In genomic region chr3:194777729-194778128, GRCh38 we compare ENCODE assay signal across 22 cellular contexts.
DNase-seq lines count a peak whose midpoint lies in the region; ATAC-seq and TF ChIP-seq lines count a peak whose summit lies in the region.
"Had no signal": no experiment of that assay in that cellular context is flagged by ENCODE, and none has a peak within 500 bp of the region (broad histone marks: within the 10 kb centered on the region; RNA-seq: fewer than 3 reads in every experiment).

No MANE protein-coding gene starts in this region.

- peaks cover 14% of the 10 kb centered on the region for H3K9me2 ChIP-seq in GM23338 (ENCODE audit: insufficient read depth)
- H3K9me2 ChIP-seq in OCI-LY7 (ENCODE audit: insufficient read depth, low read length): no peaks in the 10 kb centered on the region

- POLR2A ChIA-PET in OCI-LY7 (lab: Charles Lee): no interaction called here

- H3F3A ChIP-seq in GM23338 (replicated peaks; ENCODE audit: low read depth): no peaks in the 10 kb centered on the region

- no peak overlapping the region for H3K27ac ChIP-seq in BLaER1
- no peak overlapping the region for H3K27ac ChIP-seq in GM23338 (ENCODE audit: low read depth)
- H3K27ac ChIP-seq in OCI-LY7 (ENCODE audit: low read depth, low read length, poor library complexity, severe bottlenecking): no peak overlapping the region
- H3K27ac ChIP-seq: A549 had no signal

- H3K27me3 ChIP-seq in BLaER1: no peaks in the 10 kb centered on the region
- H3K27me3 ChIP-seq in GM23338 (ENCODE audit: insufficient read depth): no peaks in the 10 kb centered on the region

- BruUV-seq in OCI-LY7 (replicated peaks; lab: Mats Ljungman, UMichigan): no TSS peak

- H4K20me1 ChIP-seq in BLaER1 (no peaks in the 10 kb centered on the region), GM23338 (replicated peaks; ENCODE audit: insufficient read depth) (no peaks in the 10 kb centered on the region), OCI-LY7 (ENCODE audit: insufficient read depth, low read length) (no peaks in the 10 kb centered on the region)

- no peak overlapping the region for H2AFZ ChIP-seq in GM23338
- no peak overlapping the region for H2AFZ ChIP-seq in OCI-LY7 (ENCODE audit: low read length)

- H3K4me1 ChIP-seq in BLaER1: peaks cover 14% of the 10 kb centered on the region
- H3K4me1 ChIP-seq in GM23338 (ENCODE audit: insufficient read depth): no peaks in the 10 kb centered on the region
- peaks cover 27% of the 10 kb centered on the region for H3K4me1 ChIP-seq in OCI-LY7 (ENCODE audit: insufficient read depth, low read length, poor library complexity, severe bottlenecking)

- intact Hi-C loops in OCI-LY7 (cut with micrococcal nuclease; ENCODE audit: unreplicated experiment): no loop called here

- H3K27ac Mint-ChIP-seq in GM23338: no peak overlapping the region
- no peak overlapping the region for H3K27ac Mint-ChIP-seq in progenitor cell of endocrine pancreas
- H3K27ac Mint-ChIP-seq: CD8-positive, alpha-beta memory T cell had no signal

- no peaks in the 10 kb centered on the region for H3K79me2 ChIP-seq in GM23338 (replicated peaks; ENCODE audit: insufficient read depth)
- no peaks in the 10 kb centered on the region for H3K79me2 ChIP-seq in OCI-LY7 (ENCODE audit: insufficient read depth, low read depth, low read length)

- DNase-seq in GM23338 (ENCODE audit: low spot score): peak; percentile 17
- peak; percentile 45 for DNase-seq in OCI-LY7 (ENCODE audit: low spot score)
- peak; percentile 31 for DNase-seq in islet precursor cell
- no peak for DNase-seq in progenitor cell of endocrine pancreas (ENCODE audit: low spot score, unreplicated experiment)
- DNase-seq in Kasumi-1 (lab: John Stamatoyannopoulos, UW): no peak
- no peak for DNase-seq in A172 (ENCODE audit: low spot score)
- no peak for DNase-seq in HPDE6-E6E7 (ENCODE audit: extremely low spot score)
- DNase-seq: C1 segment of cervical spinal cord; CD8-positive, alpha-beta memory T cell; GF-D8; GOT3; KG1; NCI-H1436; NCI-H1930; NCI-H345; NCI-H69; NK-92 treated with Interleukin-12 subunit alpha and Interleukin-12 subunit beta, amount 100 ng/mL, for 24 hours; OCI-M1; Right ventricle myocardium superior; SW 1271 had no signal

- TF ChIP-seq CTCF in GM23338 (conservative IDR thresholded peaks at IDR 0.05; ENCODE audit: low read depth in 2 of 2) (no peak), OCI-LY7 (conservative IDR thresholded peaks at IDR 0.05; ENCODE audit: low read length) (no peak), progenitor cell of endocrine pancreas (IDR thresholded peaks at IDR 0.05; ENCODE audit: unreplicated experiment) (no peak)

- H3K4me2 ChIP-seq in BLaER1 (peak overlapping the region; percentile 32), GM23338 (no peak overlapping the region), OCI-LY7 (ENCODE audit: low read length) (no peak overlapping the region; the same call in 1 of the 2 replicates)
- H3K4me2 ChIP-seq: A549 had no signal

- H3K4me3 ChIP-seq in BLaER1: no peak overlapping the region
- H3K4me3 ChIP-seq in GM23338: no peak overlapping the region
- H3K4me3 ChIP-seq in OCI-LY7 (ENCODE audit: low read depth, low read length, poor library complexity, severe bottlenecking): no peak overlapping the region
- H3K4me3 ChIP-seq: A549 had no signal

- H3K27me3 Mint-ChIP-seq in GM23338 (ENCODE audit: insufficient read depth, low read depth, poor library complexity) (peaks cover 12% of the 10 kb centered on the region), progenitor cell of endocrine pancreas (peaks cover 32% of the 10 kb centered on the region)

- no peaks in the 10 kb centered on the region for H3K36me3 Mint-ChIP-seq in GM23338 (ENCODE audit: low read depth)
- H3K36me3 Mint-ChIP-seq in progenitor cell of endocrine pancreas (ENCODE audit: insufficient read depth): no peaks in the 10 kb centered on the region
- H3K36me3 Mint-ChIP-seq: CD8-positive, alpha-beta memory T cell had no signal

- H3K9me3 ChIP-seq in BLaER1 (no peaks in the 10 kb centered on the region), OCI-LY7 (ENCODE audit: low read length) (no peaks in the 10 kb centered on the region)
- H3K9me3 ChIP-seq: A549 had no signal

- ATAC-seq in GM23338: peak; percentile 89
- ATAC-seq: A549 had no signal

- no peak overlapping the region for H3K9ac ChIP-seq in BLaER1

- H3K4me1 Mint-ChIP-seq in GM23338 (peaks cover 8% of the 10 kb centered on the region; the same call in 2 of the 3 replicates), progenitor cell of endocrine pancreas (ENCODE audit: low read depth) (no peaks in the 10 kb centered on the region)
- H3K4me1 Mint-ChIP-seq: CD8-positive, alpha-beta memory T cell had no signal

- H3K9me3 Mint-ChIP-seq in GM23338 (peaks cover 5% of the 10 kb centered on the region; the same call in 1 of the 3 replicates), progenitor cell of endocrine pancreas (ENCODE audit: low read depth) (no peaks in the 10 kb centered on the region)
- H3K9me3 Mint-ChIP-seq: CD8-positive, alpha-beta memory T cell had no signal

- CTCF ChIA-PET in OCI-LY7 (lab: Charles Lee; ENCODE audit: unreplicated experiment): no interaction called here

- no peaks in the 10 kb centered on the region for H3K36me3 ChIP-seq in BLaER1
- H3K36me3 ChIP-seq in GM23338 (ENCODE audit: insufficient read depth): no peaks in the 10 kb centered on the region
- no peaks in the 10 kb centered on the region for H3K36me3 ChIP-seq in OCI-LY7 (ENCODE audit: insufficient read depth, low read length)

- H3K4me3 Mint-ChIP-seq in GM23338 (no peak overlapping the region), progenitor cell of endocrine pancreas (ENCODE audit: low read depth) (no peak overlapping the region)
- H3K4me3 Mint-ChIP-seq: CD8-positive, alpha-beta memory T cell had no signal

TF ChIP-seq in GM23338, 12 proteins besides CTCF, POLR2A, EP300 and RAD21 (continues in another document):
- peak; percentile 34; the same call in 1 of the 2 replicates for TF ChIP-seq ZNF462 (CRISPR knock-in tag; IDR thresholded peaks at IDR 0.05)

Comparison
In these comparisons a context has a peak if more than half of its experiments do, and no peak if none do; other contexts are left out.
1. DNase-seq: peak in GM23338 (single experiment), OCI-LY7 (single experiment) and islet precursor cell (single experiment); none in progenitor cell of endocrine pancreas (single experiment), Kasumi-1 (0 of 2), A172 (single experiment) and HPDE6-E6E7 (single experiment).